Comparison of ENCODE assay signal across 1 cellular context in genomic region chr1:46345281-46345680, GRCh38.
TF ChIP-seq lines count a peak whose summit lies in the region.

No MANE protein-coding gene starts in this region.

TF ChIP-seq in SK-N-SH, 30 proteins besides CTCF, POLR2A, EP300 and RAD21:
- TF ChIP-seq TEAD4 (IDR thresholded peaks at IDR 0.05; ENCODE audit: borderline replicate concordance, insufficient read depth) (no peak), RCOR1 (IDR thresholded peaks at IDR 0.05; ENCODE audit: low read length) (no peak), SMC3 (IDR thresholded peaks at IDR 0.05; ENCODE audit: low read depth, low read length) (no peak), MEF2A (IDR thresholded peaks at IDR 0.05; ENCODE audit: borderline replicate concordance, low read depth) (no peak), GABPA (IDR thresholded peaks at IDR 0.05; ENCODE audit: low read depth) (no peak), NFIC (IDR thresholded peaks at IDR 0.05; ENCODE audit: borderline replicate concordance) (no peak), GATA2 (CRISPR knock-in tag; IDR thresholded peaks at IDR 0.05) (no peak), YY1 (IDR thresholded peaks at IDR 0.05; ENCODE audit: low read depth) (no peak), TCF12 (IDR thresholded peaks at IDR 0.05) (no peak), CHD2 (IDR thresholded peaks at IDR 0.05; ENCODE audit: low read length, partially characterized antibody) (no peak), USF2 (IDR thresholded peaks at IDR 0.05; ENCODE audit: borderline replicate concordance, low read depth, low read length) (no peak), USF1 (IDR thresholded peaks at IDR 0.05; ENCODE audit: borderline replicate concordance, low read depth) (no peak)
